ENCODE assay signal across 8 cellular contexts in genomic region chr3:131502530-131503327, GRCh38. TPM values are rescaled to one million over a fixed set of nuclear protein-coding genes. Genes with fewer than 3 reads are reported as not detected.
DNase-seq lines count a peak whose midpoint lies in the region; ATAC-seq lines count a peak whose summit lies in the region.

MRPL3 (minus strand) TSS chr3:131502971; CDS start chr3:131502821, 150 bp downstream.

- ATAC-seq in GM19328 (IDR thresholded peaks at IDR 0.05; ENCODE audit: unreplicated experiment) (peak; percentile 96), HG03469 (IDR thresholded peaks at IDR 0.05; ENCODE audit: unreplicated experiment) (peak; percentile 85), left colon (peak; percentile 96)

- H3K4me1 ChIP-seq in BLaER1 treated with 17β-estradiol and CSF1 and Interleukin-3, amounts not matched to agents 10 nM and 100 nM = peaks cover 22 to 45% (median 37%) of the 10 kb centered on the region in 10 experiments

- peaks cover 0 to 6% (median 0%) of the 10 kb centered on the region in 11 experiments; a peak in 3 of 22 replicates for H4K20me1 ChIP-seq in BLaER1 treated with 17β-estradiol and CSF1 and Interleukin-3, amounts not matched to agents 10 nM and 100 nM

- peak within 1 kb of the TSS; percentile 96 for H3K27ac Mint-ChIP-seq in activated CD4-positive, alpha-beta T cell treated with anti-CD3 and anti-CD28 coated beads, Interleukin-2, amount 10 ng/mL, durations not matched to agents 7 days and 5 days

- H3K27me3 ChIP-seq in BLaER1 treated with 17β-estradiol and CSF1 and Interleukin-3, amounts not matched to agents 10 nM and 100 nM = no peaks in the 10 kb centered on the region

- peak within 1 kb of the TSS; percentile 76 to 93 (median 83) for H3K4me3 ChIP-seq in BLaER1 treated with 17β-estradiol and CSF1 and Interleukin-3, amounts not matched to agents 10 nM and 100 nM

- H3K9ac ChIP-seq in BLaER1 treated with 17β-estradiol and CSF1 and Interleukin-3, amounts not matched to agents 10 nM and 100 nM = peak within 1 kb of the TSS; percentile 87 to 97 (median 93)

- H3K9me3 ChIP-seq in BLaER1 treated with 17β-estradiol and CSF1 and Interleukin-3, amounts not matched to agents 10 nM and 100 nM (replicated peaks in 1 of 11) = no peaks in the 10 kb centered on the region

- peaks cover 34% of the 10 kb centered on the region for H3K4me1 Mint-ChIP-seq in activated CD4-positive, alpha-beta T cell treated with anti-CD3 and anti-CD28 coated beads, Interleukin-2, amount 10 ng/mL, durations not matched to agents 7 days and 5 days

- H3K9me3 Mint-ChIP-seq in activated CD4-positive, alpha-beta T cell treated with anti-CD3 and anti-CD28 coated beads, Interleukin-2, amount 10 ng/mL, durations not matched to agents 7 days and 5 days = no peaks in the 10 kb centered on the region

- DNase-seq in NCI-H526 (lab: John Stamatoyannopoulos, UW) = peak; percentile 69 to 94
- DNase-seq in activated CD4-positive, alpha-beta T cell treated with anti-CD3 and anti-CD28 coated beads, Interleukin-2, amount 10 ng/mL, durations not matched to agents 7 days and 5 days = peak; percentile 85
- peak; percentile 84 for DNase-seq in dedifferentiated amniotic fluid mesenchymal stem cell (ENCODE audit: extremely low spot score)
- peak; percentile 85 to 90 for DNase-seq in left colon
- DNase-seq in stimulated activated CD4-positive, alpha-beta T cell treated with anti-CD3 and anti-CD28 coated beads, Interleukin-1b, Interleukin-23, amount 100 ng/mL, for 4 hours (ENCODE audit: low read depth in 2 of 2) = peak; percentile 74 to 79

- peak within 1 kb of the TSS; percentile 96 for H3K4me3 Mint-ChIP-seq in activated CD4-positive, alpha-beta T cell treated with anti-CD3 and anti-CD28 coated beads, Interleukin-2, amount 10 ng/mL, durations not matched to agents 7 days and 5 days

- CTCF ChIA-PET in activated CD4-positive, alpha-beta T cell treated with anti-CD3 and anti-CD28 coated beads, Interleukin-2, amount 10 ng/mL, durations not matched to agents 7 days and 5 days (lab: Charles Lee) = no interaction called here

- H3K27ac ChIP-seq in BLaER1 treated with 17β-estradiol and CSF1 and Interleukin-3, amounts not matched to agents 10 nM and 100 nM = peak within 1 kb of the TSS; percentile 78 to 98 (median 94)

- H3K4me2 ChIP-seq in BLaER1 treated with 17β-estradiol and CSF1 and Interleukin-3, amounts not matched to agents 10 nM and 100 nM = peak within 1 kb of the TSS; percentile 79 to 98 (median 89)

- H3K27me3 Mint-ChIP-seq in activated CD4-positive, alpha-beta T cell treated with anti-CD3 and anti-CD28 coated beads, Interleukin-2, amount 10 ng/mL, durations not matched to agents 7 days and 5 days = no peaks in the 10 kb centered on the region

- POLR2A ChIA-PET in activated CD4-positive, alpha-beta T cell treated with anti-CD3 and anti-CD28 coated beads, Interleukin-2, amount 10 ng/mL, durations not matched to agents 7 days and 5 days (lab: Charles Lee) = no interaction called here

- intact Hi-C loops in left colon (cut with DNase I, micrococcal nuclease) = loop anchor here in 1 of 2 donors (10.0 kb wide), 1 partner anchor 118 kb away; the partner anchor contains the start of gene NUDT16

- H3K36me3 Mint-ChIP-seq in activated CD4-positive, alpha-beta T cell treated with anti-CD3 and anti-CD28 coated beads, Interleukin-2, amount 10 ng/mL, durations not matched to agents 7 days and 5 days (ENCODE audit: low read depth) = peaks cover 20% of the 10 kb centered on the region

- peaks cover 32 to 40% (median 35%) of the 10 kb centered on the region in 11 experiments for H3K36me3 ChIP-seq in BLaER1 treated with 17β-estradiol and CSF1 and Interleukin-3, amounts not matched to agents 10 nM and 100 nM

RNA-seq across cellular contexts. Expression of gene MRPL3, which starts in this region (rescaled TPM):
- 10 to 100 TPM; 66.3 to 86.7 TPM for total RNA-seq in activated CD4-positive, alpha-beta T cell treated with anti-CD3 and anti-CD28 coated beads, Interleukin-2, amount 10 ng/mL, durations not matched to agents 7 days and 5 days
- 10 to 100 TPM; 52.4 to 65.4 TPM for total RNA-seq in left colon

Comparison
In these comparisons a context has a peak if more than half of its experiments do, and no peak if none do; other contexts are left out.
1. Peak in every context shown above with its lines: DNase-seq, ATAC-seq, H3K4me3 ChIP-seq and H3K27ac ChIP-seq.